29 cellular contexts compared by ENCODE assay signal in genomic region chr4:41718907-41719306, GRCh38. TPM values are rescaled to one million over a fixed set of nuclear protein-coding genes. Genes with fewer than 3 reads are reported as not detected.
DNase-seq lines count a peak whose midpoint lies in the region; ATAC-seq, FAIRE-seq and TF ChIP-seq lines count a peak whose summit lies in the region.
"Had no signal": no experiment of that assay in that cellular context is flagged by ENCODE, and none has a peak within 500 bp of the region (broad histone marks: within the 10 kb centered on the region; RNA-seq: fewer than 3 reads in every experiment).

No MANE protein-coding gene starts in this region.

- H3K4me1 ChIP-seq in mesenchymal stem cell (ENCODE audit: control insufficient read depth, insufficient read depth, low read depth, low read length) (no peaks in the 10 kb centered on the region), tibial nerve (no peaks in the 10 kb centered on the region)
- H3K4me1 ChIP-seq: esophagus muscularis mucosa, thyroid gland had no signal

- no peak overlapping the region for H3K27ac ChIP-seq in mesenchymal stem cell (ENCODE audit: low read length, poor library complexity, severe bottlenecking)
- no peak overlapping the region for H3K27ac ChIP-seq in tibial nerve
- H3K27ac ChIP-seq: esophagus muscularis mucosa, thyroid gland had no signal

- H3K4me1 Mint-ChIP-seq in T-cell = no peaks in the 10 kb centered on the region
- H3K4me1 Mint-ChIP-seq: naive thymus-derived CD8-positive, alpha-beta T cell had no signal

- no peaks in the 10 kb centered on the region for H3K79me1 ChIP-seq in mesenchymal stem cell (replicated peaks; ENCODE audit: low read length, poor library complexity, severe bottlenecking)

- no peaks in the 10 kb centered on the region for H3K36me3 Mint-ChIP-seq in T-cell

- H4K8ac ChIP-seq in mesenchymal stem cell (ENCODE audit: low read length) = no peak overlapping the region

- no peak for FAIRE-seq in bronchial epithelial cell (lab: Jason Lieb, UNC)
- FAIRE-seq: TTC549 had no signal

- no peak overlapping the region for H2AFZ ChIP-seq in mesenchymal stem cell (ENCODE audit: low read depth, low read length)

- no peak overlapping the region for H3K4me3 Mint-ChIP-seq in T-cell
- H3K4me3 Mint-ChIP-seq: activated T-cell treated with anti-CD3 and anti-CD28 coated beads, Interleukin-2, amount 50 U/mL, for 24 hours; naive thymus-derived CD8-positive, alpha-beta T cell had no signal

- H3K9me3 ChIP-seq in mesenchymal stem cell (ENCODE audit: control insufficient read depth, low read length) (no peaks in the 10 kb centered on the region), tibial nerve (no peaks in the 10 kb centered on the region)
- H3K9me3 ChIP-seq: BE2C, esophagus muscularis mucosa, thyroid gland had no signal

- CTCF ChIA-PET in T-cell (lab: Charles Lee) = no interaction called here

- no peak overlapping the region for H3K27ac Mint-ChIP-seq in T-cell
- H3K27ac Mint-ChIP-seq: activated T-cell treated with anti-CD3 and anti-CD28 coated beads, Interleukin-2, amount 50 U/mL, for 24 hours; naive thymus-derived CD8-positive, alpha-beta T cell had no signal

- no peaks in the 10 kb centered on the region for H3K36me3 ChIP-seq in bronchial epithelial cell (ENCODE audit: control insufficient read depth, insufficient read depth, low read length)
- no peaks in the 10 kb centered on the region for H3K36me3 ChIP-seq in mesenchymal stem cell (ENCODE audit: control insufficient read depth in 1 of 2, insufficient read depth in 2 of 2, low read depth in 1 of 2, low read length in 2 of 2)
- H3K36me3 ChIP-seq in tibial nerve = no peaks in the 10 kb centered on the region
- H3K36me3 ChIP-seq: BE2C, esophagus muscularis mucosa, thyroid gland had no signal

- no peak for TF ChIP-seq EP300 in tibial nerve (IDR thresholded peaks at IDR 0.05)

- H2BK120ac ChIP-seq in mesenchymal stem cell (ENCODE audit: low read depth, low read length) = no peak overlapping the region

- H2BK12ac ChIP-seq in mesenchymal stem cell (ENCODE audit: low read length in 2 of 2) = no peak overlapping the region

- H4K91ac ChIP-seq in mesenchymal stem cell (ENCODE audit: low read length) = no peak overlapping the region

- DNase-seq in GM03348 (ENCODE audit: low spot score) (peak; percentile 8), M059J (ENCODE audit: low read depth) (peak; percentile 68), bronchial epithelial cell (ENCODE audit: low read depth) (peak; percentile 81), mesenchymal stem cell (peak; percentile 6), cardiac septum (ENCODE audit: low spot score) (no peak), tibial nerve (ENCODE audit: low spot score in 2 of 2) (no peak), T-cell (no peak)
- DNase-seq: activated CD4-positive, alpha-beta T cell treated with anti-CD3 and anti-CD28 coated beads for 1 hour; activated CD8-positive, alpha-beta memory T cell treated with anti-CD3 and anti-CD28 coated beads for 24 hours; activated naive CD4-positive, alpha-beta T cell; activated T-cell treated with anti-CD3 and anti-CD28 coated beads, Interleukin-2, amount 50 U/mL, for 24 hours; BE2C; DMS53; effector CD8-positive, alpha-beta T cell; KBM-7; left colon; naive thymus-derived CD8-positive, alpha-beta T cell; NCI-H1694 treated with DMSO at 0.1 percent for 48 hours; NCI-H774; Right ventricle myocardium superior; stimulated activated CD4-positive, alpha-beta T cell treated with anti-CD3 and anti-CD28 coated beads, Interleukin-4, amount 100 ng/mL, for 24 hours; stimulated activated naive CD8-positive, alpha-beta T cell treated with anti-CD3 and anti-CD28 coated beads, Interleukin-15, Interleukin-2, amounts not matched to agents 100 U/mL and 50 U/mL, for 24 hours; thyroid gland had no signal

- H3K9me3 Mint-ChIP-seq in T-cell = peaks cover 0 to 6% (median 0%) of the 10 kb centered on the region in 3 donors
- H3K9me3 Mint-ChIP-seq: activated T-cell treated with anti-CD3 and anti-CD28 coated beads, Interleukin-2, amount 50 U/mL, for 24 hours had no signal

- H3K23ac ChIP-seq in mesenchymal stem cell (ENCODE audit: low read length in 2 of 2) = no peak overlapping the region

- no peak overlapping the region for H3K4me3 ChIP-seq in bronchial epithelial cell (ENCODE audit: low read depth, low read length)
- H3K4me3 ChIP-seq in mesenchymal stem cell (ENCODE audit: insufficient read depth in 1 of 2, low read depth in 1 of 2, low read length in 2 of 2) = no peak overlapping the region
- no peak overlapping the region for H3K4me3 ChIP-seq in tibial nerve
- H3K4me3 ChIP-seq: esophagus muscularis mucosa, thyroid gland had no signal

- no peak overlapping the region for H2AK5ac ChIP-seq in mesenchymal stem cell (ENCODE audit: low read length, severe bottlenecking)

- no peak overlapping the region for H2BK5ac ChIP-seq in mesenchymal stem cell (ENCODE audit: low read depth, low read length, poor library complexity, severe bottlenecking)

- POLR2A ChIA-PET in T-cell (lab: Charles Lee) = no interaction called here

- H3K27me3 ChIP-seq in bronchial epithelial cell (ENCODE audit: control insufficient read depth, insufficient read depth, low read length) (no peaks in the 10 kb centered on the region), mesenchymal stem cell (ENCODE audit: control insufficient read depth in 1 of 2, insufficient read depth in 1 of 2, low read length in 2 of 2) (peaks cover 0 to 5% of the 10 kb centered on the region in 2 experiments), tibial nerve (no peaks in the 10 kb centered on the region)
- H3K27me3 ChIP-seq: BE2C, thyroid gland had no signal

- no peak overlapping the region for H3K18ac ChIP-seq in mesenchymal stem cell (ENCODE audit: low read depth in 1 of 2, low read length in 2 of 2)

- ATAC-seq in GM19397 (IDR thresholded peaks at IDR 0.05; ENCODE audit: unreplicated experiment) (no peak), T-cell (replicated peaks in 1 of 4) (no peak)
- ATAC-seq: left colon; naive thymus-derived CD8-positive, alpha-beta T cell; stimulated activated naive CD8-positive, alpha-beta T cell treated with anti-CD3 and anti-CD28 coated beads, Interleukin-15, Interleukin-2, amounts not matched to agents 100 U/mL and 50 U/mL, for 24 hours had no signal

- no peak overlapping the region for H3K14ac ChIP-seq in mesenchymal stem cell (ENCODE audit: low read length in 2 of 2)

- no peak overlapping the region for H2BK15ac ChIP-seq in mesenchymal stem cell (ENCODE audit: low read depth, poor library complexity, severe bottlenecking)

- no peak overlapping the region for H3K4me2 ChIP-seq in mesenchymal stem cell (ENCODE audit: low read length, poor library complexity, severe bottlenecking)

- peaks cover 4 to 9% of the 10 kb centered on the region in 2 donors for H3K27me3 Mint-ChIP-seq in T-cell

- no peak overlapping the region for H3K9ac ChIP-seq in mesenchymal stem cell (ENCODE audit: low read length)

- no peak for TF ChIP-seq POLR2A in tibial nerve (IDR thresholded peaks at IDR 0.05)

- intact Hi-C loops in cardiac septum (cut with DNase I) = no loop called here

- no peak overlapping the region for H3K4ac ChIP-seq in mesenchymal stem cell (ENCODE audit: low read depth in 1 of 2, low read length in 2 of 2)

- TF ChIP-seq CTCF in bronchial epithelial cell (IDR thresholded peaks at IDR 0.05; ENCODE audit: insufficient read depth, low read length, severe bottlenecking) = no peak
- no peak for TF ChIP-seq CTCF in tibial nerve (IDR thresholded peaks at IDR 0.05)

RNA-seq across cellular contexts. Expression of gene PHOX2B, which starts 29.6 kb away (rescaled TPM):
- total RNA-seq in M059J (2014; rRNA removed; shearing (Covaris generic)) = not detected in 2 replicates
- not detected in 2 replicates for total RNA-seq in bronchial epithelial cell
- polyA plus RNA-seq in mesenchymal stem cell (2013, experiment 1 of 2) = not detected
- not detected for polyA plus RNA-seq in mesenchymal stem cell (2013, experiment 2 of 2)
- total RNA-seq in cardiac septum = not detected
- total RNA-seq in tibial nerve = not detected
- not detected for total RNA-seq in T-cell
- total RNA-seq: chondrocyte; H4; naive thymus-derived CD8-positive, alpha-beta T cell; osteocyte; Right ventricle myocardium superior; thyroid gland had no signal
- polyA plus RNA-seq: naive thymus-derived CD8-positive, alpha-beta T cell had no signal

Comparison
In these comparisons a context has a peak if more than half of its experiments do, and no peak if none do; other contexts are left out.
1. DNase-seq: peak in GM03348 (single experiment), M059J (single experiment), bronchial epithelial cell (single experiment) and mesenchymal stem cell (single experiment); none in cardiac septum (single experiment), tibial nerve (0 of 2) and T-cell (0 of 34).